Comparison of ENCODE assay signal across 19 cellular contexts in the genomic region with DNA sequence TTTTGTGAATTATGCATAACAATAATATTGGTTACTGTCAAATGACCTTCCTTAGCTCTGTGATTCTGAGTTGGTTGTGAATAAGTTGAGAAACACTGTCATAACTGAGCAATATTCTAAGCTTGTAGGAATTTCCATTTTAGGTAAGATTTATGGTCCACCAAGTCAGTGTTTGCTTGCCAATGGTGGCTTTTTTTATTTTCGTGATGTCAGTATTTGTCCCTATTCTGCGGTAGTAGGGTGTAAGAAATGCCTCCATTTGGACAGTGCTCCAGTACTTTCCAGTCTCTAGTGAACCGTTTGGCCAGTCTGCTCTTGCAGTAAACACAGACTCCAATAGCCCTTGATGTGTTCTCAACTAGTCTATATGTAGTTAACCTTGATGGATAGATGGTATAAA.
DNase-seq lines count a peak whose midpoint lies in the region; FAIRE-seq and TF ChIP-seq lines count a peak whose summit lies in the region.
"Had no signal": no experiment of that assay in that cellular context is flagged by ENCODE, and none has a peak within 500 bp of the region (broad histone marks: within the 10 kb centered on the region; RNA-seq: fewer than 3 reads in every experiment).

No MANE protein-coding gene starts in this region.

- no peaks in the 10 kb centered on the region for H3K36me3 ChIP-seq in astrocyte (ENCODE audit: insufficient read depth, low read length)
- no peaks in the 10 kb centered on the region for H3K36me3 ChIP-seq in right atrium auricular region
- no peaks in the 10 kb centered on the region for H3K36me3 ChIP-seq in subcutaneous abdominal adipose tissue (ENCODE audit: control insufficient read depth in 5 of 5, insufficient read depth in 5 of 5, low read length in 5 of 5)
- no peaks in the 10 kb centered on the region for H3K36me3 ChIP-seq in OCI-LY7 (ENCODE audit: insufficient read depth, low read length)
- H3K36me3 ChIP-seq: Peyer's patch, SJCRH30 had no signal

- H3K9me3 Mint-ChIP-seq in astrocyte (ENCODE audit: unreplicated experiment) = peaks cover 3% of the 10 kb centered on the region
- H3K9me3 Mint-ChIP-seq in activated naive CD4-positive, alpha-beta T cell treated with anti-CD3 and anti-CD28 coated beads, Interleukin-2, amount 10 ng/mL, durations not matched to agents 7 days and 5 days = peaks cover 5% of the 10 kb centered on the region
- H3K9me3 Mint-ChIP-seq: CD4-positive, alpha-beta T cell; effector memory CD8-positive, alpha-beta T cell had no signal

- POLR2A ChIA-PET in OCI-LY7 (lab: Charles Lee) = interaction anchor here (0.8 kb wide), 1 partner anchor 8 kb away, joined by 3 read pairs; no protein-coding TSS in a partner anchor

- no peaks in the 10 kb centered on the region for H3K27me3 ChIP-seq in astrocyte (ENCODE audit: insufficient read depth, low read length)
- H3K27me3 ChIP-seq in right atrium auricular region = no peaks in the 10 kb centered on the region
- no peaks in the 10 kb centered on the region for H3K27me3 ChIP-seq in subcutaneous abdominal adipose tissue (ENCODE audit: control insufficient read depth in 5 of 5, insufficient read depth in 4 of 5, low read length in 5 of 5)
- H3K27me3 ChIP-seq: body of pancreas, Peyer's patch, SJCRH30 had no signal

- no peak overlapping the region for H2AFZ ChIP-seq in astrocyte (ENCODE audit: low read depth, low read length)
- no peak overlapping the region for H2AFZ ChIP-seq in OCI-LY7 (ENCODE audit: low read length)

- H3K79me2 ChIP-seq in astrocyte (ENCODE audit: insufficient read depth, low read length) (no peaks in the 10 kb centered on the region), OCI-LY7 (ENCODE audit: insufficient read depth, low read depth, low read length) (no peaks in the 10 kb centered on the region)

- BruUV-seq in OCI-LY7 (replicated peaks; lab: Mats Ljungman, UMichigan) = no TSS peak

- no peak overlapping the region for H3K27ac Mint-ChIP-seq in astrocyte (ENCODE audit: unreplicated experiment)
- H3K27ac Mint-ChIP-seq in activated naive CD4-positive, alpha-beta T cell treated with anti-CD3 and anti-CD28 coated beads, Interleukin-2, amount 10 ng/mL, durations not matched to agents 7 days and 5 days = no peak overlapping the region
- H3K27ac Mint-ChIP-seq: activated naive CD8-positive, alpha-beta T cell treated with anti-CD3 and anti-CD28 coated beads, Interleukin-2, amount 10 ng/mL, durations not matched to agents 7 days and 5 days; CD4-positive, alpha-beta T cell; effector memory CD8-positive, alpha-beta T cell; T-cell had no signal

- H3K4me1 ChIP-seq in astrocyte (ENCODE audit: insufficient read depth, low read length) = peaks cover 3% of the 10 kb centered on the region
- H3K4me1 ChIP-seq in right atrium auricular region = peaks cover 0 to 21% of the 10 kb centered on the region in 2 donors
- peaks cover 0 to 17% (median 14%) of the 10 kb centered on the region in 5 donors for H3K4me1 ChIP-seq in subcutaneous abdominal adipose tissue (ENCODE audit: control insufficient read depth in 5 of 5, insufficient read depth in 5 of 5, low read length in 5 of 5)
- no peaks in the 10 kb centered on the region for H3K4me1 ChIP-seq in OCI-LY7 (ENCODE audit: insufficient read depth, low read length, poor library complexity, severe bottlenecking)
- H3K4me1 ChIP-seq: body of pancreas, Peyer's patch, SJCRH30 had no signal

- DNase-seq in EL (peak; percentile 58), astrocyte (ENCODE audit: low read depth) (no peak), right atrium auricular region (ENCODE audit: low spot score) (no peak), OCI-LY7 (ENCODE audit: low spot score) (no peak), OCI-M2 (lab: John Stamatoyannopoulos, UW; ENCODE audit: unreplicated experiment) (no peak), CD1c-positive myeloid dendritic cell (ENCODE audit: extremely low spot score) (no peak)
- DNase-seq in activated naive CD4-positive, alpha-beta T cell treated with anti-CD3 and anti-CD28 coated beads, Interleukin-2, amount 10 ng/mL, durations not matched to agents 7 days and 5 days = no peak
- DNase-seq: activated CD4-positive, alpha-beta T cell treated with anti-CD3 and anti-CD28 coated beads, Interleukin-2, amount 50 U/mL, for 4 hours; activated CD4-positive, CD25-positive, alpha-beta regulatory T cell; activated naive CD8-positive, alpha-beta T cell treated with anti-CD3 and anti-CD28 coated beads, Interleukin-2, amount 10 ng/mL, durations not matched to agents 7 days and 5 days; body of pancreas; CD4-positive, alpha-beta T cell; effector memory CD8-positive, alpha-beta T cell; NCI-H510A treated with DMSO at 0.1 percent for 48 hours; Peyer's patch; SJCRH30; T-cell had no signal

- CTCF ChIA-PET in OCI-LY7 (lab: Charles Lee; ENCODE audit: unreplicated experiment) = no interaction called here
- CTCF ChIA-PET in activated naive CD4-positive, alpha-beta T cell treated with anti-CD3 and anti-CD28 coated beads, Interleukin-2, amount 10 ng/mL, durations not matched to agents 7 days and 5 days (lab: Charles Lee) = no interaction called here

- intact Hi-C loops in OCI-LY7 (cut with micrococcal nuclease; ENCODE audit: unreplicated experiment) = loop anchor here (5.0 kb wide), 1 partner anchor 34 kb away; no protein-coding TSS in a partner anchor

- peaks cover 3% of the 10 kb centered on the region for H3K36me3 Mint-ChIP-seq in astrocyte (ENCODE audit: low read depth, unreplicated experiment)
- H3K36me3 Mint-ChIP-seq in activated naive CD4-positive, alpha-beta T cell treated with anti-CD3 and anti-CD28 coated beads, Interleukin-2, amount 10 ng/mL, durations not matched to agents 7 days and 5 days = peaks cover 4% of the 10 kb centered on the region
- H3K36me3 Mint-ChIP-seq: activated naive CD8-positive, alpha-beta T cell treated with anti-CD3 and anti-CD28 coated beads, Interleukin-2, amount 10 ng/mL, durations not matched to agents 7 days and 5 days had no signal

- H3K4me1 Mint-ChIP-seq in astrocyte (ENCODE audit: low read depth, unreplicated experiment) = no peaks in the 10 kb centered on the region
- no peaks in the 10 kb centered on the region for H3K4me1 Mint-ChIP-seq in activated naive CD4-positive, alpha-beta T cell treated with anti-CD3 and anti-CD28 coated beads, Interleukin-2, amount 10 ng/mL, durations not matched to agents 7 days and 5 days
- H3K4me1 Mint-ChIP-seq: activated naive CD8-positive, alpha-beta T cell treated with anti-CD3 and anti-CD28 coated beads, Interleukin-2, amount 10 ng/mL, durations not matched to agents 7 days and 5 days; T-cell had no signal

- H3K4me3 ChIP-seq in astrocyte (ENCODE audit: insufficient read depth, low read depth, low read length) (no peak overlapping the region), right atrium auricular region (no peak overlapping the region), subcutaneous abdominal adipose tissue (ENCODE audit: low read depth in 1 of 5, low read length in 5 of 5) (no peak overlapping the region), OCI-LY7 (ENCODE audit: low read depth, low read length, poor library complexity, severe bottlenecking) (no peak overlapping the region)
- H3K4me3 ChIP-seq: body of pancreas, Peyer's patch, SJCRH30 had no signal

- TF ChIP-seq CTCF in astrocyte (IDR thresholded peaks at IDR 0.05; ENCODE audit: insufficient read depth, low read depth, low read length) (no peak), right atrium auricular region (IDR thresholded peaks at IDR 0.05) (no peak), OCI-LY7 (conservative IDR thresholded peaks at IDR 0.05; ENCODE audit: low read length) (no peak)

- H3K4me2 ChIP-seq in astrocyte (ENCODE audit: low read length) (no peak overlapping the region), OCI-LY7 (ENCODE audit: low read length) (no peak overlapping the region)

- H4K20me1 ChIP-seq in astrocyte (ENCODE audit: insufficient read depth, low read length) (no peaks in the 10 kb centered on the region), OCI-LY7 (ENCODE audit: insufficient read depth, low read length) (no peaks in the 10 kb centered on the region)

- no peaks in the 10 kb centered on the region for H3K9me3 ChIP-seq in astrocyte (ENCODE audit: insufficient read depth, low read depth, low read length)
- H3K9me3 ChIP-seq in right atrium auricular region = no peaks in the 10 kb centered on the region
- no peaks in the 10 kb centered on the region for H3K9me3 ChIP-seq in subcutaneous abdominal adipose tissue (ENCODE audit: control insufficient read depth in 5 of 5, low read length in 5 of 5)
- H3K9me3 ChIP-seq in OCI-LY7 (ENCODE audit: low read length) = no peaks in the 10 kb centered on the region
- H3K9me3 ChIP-seq: body of pancreas, Peyer's patch, SJCRH30 had no signal

- peak; percentile 86 for FAIRE-seq in astrocyte (lab: Jason Lieb, UNC)
- FAIRE-seq: colon had no signal

- no peak overlapping the region for H3K4me3 Mint-ChIP-seq in astrocyte (ENCODE audit: unreplicated experiment)
- H3K4me3 Mint-ChIP-seq in activated naive CD4-positive, alpha-beta T cell treated with anti-CD3 and anti-CD28 coated beads, Interleukin-2, amount 10 ng/mL, durations not matched to agents 7 days and 5 days = no peak overlapping the region
- H3K4me3 Mint-ChIP-seq: activated naive CD8-positive, alpha-beta T cell treated with anti-CD3 and anti-CD28 coated beads, Interleukin-2, amount 10 ng/mL, durations not matched to agents 7 days and 5 days; CD4-positive, alpha-beta T cell; effector memory CD8-positive, alpha-beta T cell; T-cell had no signal

- no peak overlapping the region for H3K9ac ChIP-seq in astrocyte (ENCODE audit: low read length)
- no peak overlapping the region for H3K9ac ChIP-seq in subcutaneous abdominal adipose tissue (ENCODE audit: low read length in 5 of 5)

- no peaks in the 10 kb centered on the region for H3K27me3 Mint-ChIP-seq in astrocyte (ENCODE audit: low read depth, unreplicated experiment)
- H3K27me3 Mint-ChIP-seq in activated naive CD4-positive, alpha-beta T cell treated with anti-CD3 and anti-CD28 coated beads, Interleukin-2, amount 10 ng/mL, durations not matched to agents 7 days and 5 days = no peaks in the 10 kb centered on the region
- H3K27me3 Mint-ChIP-seq: CD4-positive, alpha-beta T cell; T-cell had no signal

- H3K9me2 ChIP-seq in OCI-LY7 (ENCODE audit: insufficient read depth, low read length) = no peaks in the 10 kb centered on the region

- peak overlapping the region; percentile 24 for H3K27ac ChIP-seq in astrocyte (ENCODE audit: low read depth, low read length)
- peak overlapping the region; percentile 68 to 87 for H3K27ac ChIP-seq in right atrium auricular region
- peak overlapping the region; percentile 51 for H3K27ac ChIP-seq in subcutaneous abdominal adipose tissue (ENCODE audit: low read depth, low read length)
- no peak overlapping the region for H3K27ac ChIP-seq in OCI-LY7 (ENCODE audit: low read depth, low read length, poor library complexity, severe bottlenecking)
- H3K27ac ChIP-seq: SJCRH30 had no signal
